Comparison of ENCODE assay signal across 15 cellular contexts in the genomic region with DNA sequence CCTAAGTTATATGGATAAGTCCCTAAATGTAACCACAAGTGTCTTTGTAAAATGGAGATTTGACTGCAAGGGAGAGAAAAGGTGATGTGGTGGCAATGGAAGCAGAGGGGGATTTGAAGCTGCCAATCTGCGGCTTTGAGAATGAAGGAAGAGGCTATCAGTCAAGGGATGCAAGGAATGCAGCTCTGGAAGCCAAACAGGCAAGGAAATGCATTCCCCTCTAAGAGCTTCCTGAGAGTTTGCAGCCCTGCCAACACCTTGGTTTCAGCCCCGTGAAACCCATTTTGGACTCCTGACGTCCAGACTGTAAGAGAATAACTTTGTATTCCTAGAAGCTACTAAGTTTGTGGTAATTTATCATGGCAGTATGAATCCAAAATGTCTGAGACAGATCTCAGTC.
DNase-seq lines count a peak whose midpoint lies in the region; ATAC-seq and TF ChIP-seq lines count a peak whose summit lies in the region.
"Had no signal": no experiment of that assay in that cellular context is flagged by ENCODE, and none has a peak within 500 bp of the region (broad histone marks: within the 10 kb centered on the region; RNA-seq: fewer than 3 reads in every experiment).

No MANE protein-coding gene starts in this region.

- TF ChIP-seq CTCF in endodermal cell (conservative IDR thresholded peaks at IDR 0.05) = no peak

- peaks cover 22% of the 10 kb centered on the region for H3K9me3 ChIP-seq in endodermal cell (ENCODE audit: control insufficient read depth, low read length)
- no peaks in the 10 kb centered on the region for H3K9me3 ChIP-seq in T-helper 17 cell (ENCODE audit: control insufficient read depth, low read length, poor library complexity, severe bottlenecking)

- peak overlapping the region; percentile 30 for H3K4me3 ChIP-seq in endodermal cell (ENCODE audit: low read length)
- H3K4me3 ChIP-seq: GM23248 had no signal

- peaks cover 10% of the 10 kb centered on the region for H3K4me1 ChIP-seq in endodermal cell (ENCODE audit: control insufficient read depth, insufficient read depth, low read length)

- H3K9me3 Mint-ChIP-seq in endodermal cell = peaks cover 14% of the 10 kb centered on the region

- H3K36me3 ChIP-seq in endodermal cell (ENCODE audit: control insufficient read depth, insufficient read depth, low read length) = no peaks in the 10 kb centered on the region

- H3K27ac Mint-ChIP-seq in endodermal cell (no peak overlapping the region), T-helper 17 cell (no peak overlapping the region)
- H3K27ac Mint-ChIP-seq: CD4-positive, alpha-beta memory T cell; H9 had no signal

- ATAC-seq in left ventricle myocardium superior (peak; percentile 66), left cardiac atrium (no peak), T-helper 17 cell (no peak)
- ATAC-seq: HCT116 had no signal

- DNase-seq in left ventricle myocardium superior (no peak), left cardiac atrium (no peak), endodermal cell (no peak), iPS DF 19.7 (ENCODE audit: low read depth, low spot score) (peak; percentile 5), T-helper 17 cell (no peak)
- DNase-seq in stimulated activated CD4-positive, alpha-beta T cell treated with anti-CD3 and anti-CD28 coated beads, Interleukin-4, amount 100 ng/mL, for 1 hour = no peak
- DNase-seq: C1 segment of cervical spinal cord; Calu3; CD4-positive, alpha-beta memory T cell; COR-L47; DMS153; DND-41; GM23248; H9 had no signal

- H3K27me3 Mint-ChIP-seq in endodermal cell (ENCODE audit: insufficient read depth) = peaks cover 72% of the 10 kb centered on the region
- H3K27me3 Mint-ChIP-seq in T-helper 17 cell = peaks cover 30% of the 10 kb centered on the region

- H3K9ac ChIP-seq in endodermal cell (ENCODE audit: extremely low read depth, low read length, poor library complexity, severe bottlenecking) = no peak overlapping the region
- H3K9ac ChIP-seq: GM23248 had no signal

- no peak overlapping the region for H3K27ac ChIP-seq in endodermal cell (ENCODE audit: low read depth, low read length)
- H3K27ac ChIP-seq: GM23248 had no signal

- intact Hi-C loops in left ventricle myocardium superior (cut with micrococcal nuclease) (no loop called here), left cardiac atrium (cut with DNase I) (no loop called here)

- H3K4me3 Mint-ChIP-seq in endodermal cell (no peak overlapping the region), T-helper 17 cell (no peak overlapping the region)
- H3K4me3 Mint-ChIP-seq: CD4-positive, alpha-beta memory T cell; H9 had no signal

- H3K36me3 Mint-ChIP-seq in endodermal cell (ENCODE audit: low read depth) (no peaks in the 10 kb centered on the region), T-helper 17 cell (ENCODE audit: low read depth) (no peaks in the 10 kb centered on the region)
- H3K36me3 Mint-ChIP-seq: CD4-positive, alpha-beta memory T cell had no signal

- 88 to 100% methylated on average over 2 to 3 of the region's 3 CpGs for WGBS in endodermal cell (ENCODE audit: insufficient coverage in 1 of 2, insufficient read length in 1 of 2), 2 experiments

- peaks cover 3% of the 10 kb centered on the region for H3K27me3 ChIP-seq in endodermal cell (ENCODE audit: control insufficient read depth, insufficient read depth, low read length, poor library complexity, severe bottlenecking)

- H3K4me1 Mint-ChIP-seq in endodermal cell = peaks cover 11% of the 10 kb centered on the region
- H3K4me1 Mint-ChIP-seq in T-helper 17 cell = no peaks in the 10 kb centered on the region
- H3K4me1 Mint-ChIP-seq: CD4-positive, alpha-beta memory T cell had no signal
